19 cellular contexts compared by ENCODE assay signal in the genomic region with DNA sequence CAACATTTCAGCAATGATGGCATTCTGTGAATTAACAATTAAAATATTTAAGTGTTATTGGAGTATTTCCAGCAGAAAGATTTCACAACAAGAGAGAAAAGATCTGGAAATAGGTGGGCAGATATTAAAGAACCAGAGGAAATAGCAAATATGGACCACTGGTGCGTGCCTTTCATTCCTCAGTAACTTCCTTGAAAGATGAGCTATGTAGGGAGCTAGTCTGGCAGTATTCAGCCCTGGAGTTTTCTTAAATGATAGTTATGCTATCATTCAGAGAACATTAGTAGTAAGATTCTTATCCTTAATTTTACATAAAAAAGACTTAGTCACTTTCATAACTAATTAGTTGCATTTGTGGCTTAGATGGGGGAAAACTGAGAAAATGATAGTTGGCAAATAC. TPM values are rescaled to one million over a fixed set of nuclear protein-coding genes. Genes with fewer than 3 reads are reported as not detected.
DNase-seq lines count a peak whose midpoint lies in the region; ATAC-seq and TF ChIP-seq lines count a peak whose summit lies in the region.
"Had no signal": no experiment of that assay in that cellular context is flagged by ENCODE, and none has a peak within 500 bp of the region (broad histone marks: within the 10 kb centered on the region; RNA-seq: fewer than 3 reads in every experiment).

No MANE protein-coding gene starts in this region.

- peak overlapping the region; percentile 83 for H3K27ac Mint-ChIP-seq in activated T-helper 17 cell treated with anti-CD3 and anti-CD28 coated beads, Interleukin-2, amount 50 U/mL, for 72 hours
- H3K27ac Mint-ChIP-seq in activated CD8-positive, alpha-beta T cell treated with anti-CD3 and anti-CD28 coated beads for 36 hours: no peak overlapping the region
- H3K27ac Mint-ChIP-seq: activated naive CD8-positive, alpha-beta T cell treated with anti-CD3 and anti-CD28 coated beads, Interleukin-2, amount 50 U/mL, for 24 hours; naive thymus-derived CD4-positive, alpha-beta T cell; stimulated activated effector memory CD8-positive, alpha-beta T cell treated with anti-CD3 and anti-CD28 coated beads, Interleukin-12 subunit alpha, Interleukin-12 subunit beta, amount 100 ng/mL, for 72 hours; T-cell had no signal

- H3K36me3 Mint-ChIP-seq in activated T-helper 17 cell treated with anti-CD3 and anti-CD28 coated beads, Interleukin-2, amount 50 U/mL, for 72 hours (ENCODE audit: low read depth): no peaks in the 10 kb centered on the region
- no peaks in the 10 kb centered on the region for H3K36me3 Mint-ChIP-seq in activated CD8-positive, alpha-beta T cell treated with anti-CD3 and anti-CD28 coated beads for 36 hours (ENCODE audit: low read depth)
- H3K36me3 Mint-ChIP-seq: stimulated activated effector memory CD8-positive, alpha-beta T cell treated with anti-CD3 and anti-CD28 coated beads, Interleukin-12 subunit alpha, Interleukin-12 subunit beta, amount 100 ng/mL, for 72 hours had no signal

- ATAC-seq in activated T-helper 17 cell treated with anti-CD3 and anti-CD28 coated beads, Interleukin-2, amount 50 U/mL, for 72 hours (replicated peaks): no peak
- no peak for ATAC-seq in activated CD8-positive, alpha-beta T cell treated with anti-CD3 and anti-CD28 coated beads for 36 hours
- ATAC-seq: activated naive CD8-positive, alpha-beta T cell treated with anti-CD3 and anti-CD28 coated beads, Interleukin-2, amount 50 U/mL, for 24 hours; gastrocnemius medialis; naive thymus-derived CD4-positive, alpha-beta T cell; sciatic nerve; T-cell had no signal

- peak overlapping the region; percentile 25 for H3K4me2 ChIP-seq in skeletal muscle satellite cell (ENCODE audit: low read length)

- H3K36me3 ChIP-seq in skeletal muscle satellite cell (ENCODE audit: insufficient read depth, low read length): no peaks in the 10 kb centered on the region
- H3K36me3 ChIP-seq: BE2C, gastrocnemius medialis had no signal

- H3K4me1 ChIP-seq in skeletal muscle satellite cell (ENCODE audit: control insufficient read depth, insufficient read depth, low read length): peaks cover 14% of the 10 kb centered on the region
- H3K4me1 ChIP-seq: BE2C, testis had no signal

- TF ChIP-seq CTCF in fibroblast of pulmonary artery (IDR thresholded peaks at IDR 0.05; ENCODE audit: low read length, missing control alignments): no peak
- no peak for TF ChIP-seq CTCF in activated CD8-positive, alpha-beta T cell treated with anti-CD3 and anti-CD28 coated beads for 36 hours (IDR thresholded peaks at IDR 0.05)

- H3K4me3 Mint-ChIP-seq in activated T-helper 17 cell treated with anti-CD3 and anti-CD28 coated beads, Interleukin-2, amount 50 U/mL, for 72 hours: no peak overlapping the region
- H3K4me3 Mint-ChIP-seq in activated CD8-positive, alpha-beta T cell treated with anti-CD3 and anti-CD28 coated beads for 36 hours: no peak overlapping the region
- H3K4me3 Mint-ChIP-seq: activated naive CD8-positive, alpha-beta T cell treated with anti-CD3 and anti-CD28 coated beads, Interleukin-2, amount 50 U/mL, for 24 hours; naive thymus-derived CD4-positive, alpha-beta T cell; stimulated activated effector memory CD8-positive, alpha-beta T cell treated with anti-CD3 and anti-CD28 coated beads, Interleukin-12 subunit alpha, Interleukin-12 subunit beta, amount 100 ng/mL, for 72 hours; T-cell had no signal

- H3K4me3 ChIP-seq in fibroblast of pulmonary artery (replicated peaks; ENCODE audit: low read depth, low read length): no peak overlapping the region
- no peak overlapping the region for H3K4me3 ChIP-seq in skeletal muscle satellite cell (ENCODE audit: low read length)
- H3K4me3 ChIP-seq: gastrocnemius medialis, testis had no signal

- H3K4me1 Mint-ChIP-seq in activated T-helper 17 cell treated with anti-CD3 and anti-CD28 coated beads, Interleukin-2, amount 50 U/mL, for 72 hours: peaks cover 18% of the 10 kb centered on the region
- H3K4me1 Mint-ChIP-seq in activated CD8-positive, alpha-beta T cell treated with anti-CD3 and anti-CD28 coated beads for 36 hours (ENCODE audit: low read depth): peaks cover 3% of the 10 kb centered on the region
- H3K4me1 Mint-ChIP-seq: naive thymus-derived CD4-positive, alpha-beta T cell; T-cell had no signal

- peak; percentile 54 for DNase-seq in GM03348 (ENCODE audit: low spot score)
- DNase-seq in fibroblast of pulmonary artery (ENCODE audit: low read depth): peak; percentile 21
- no peak for DNase-seq in SHP77 (lab: John Stamatoyannopoulos, UW)
- DNase-seq in activated CD8-positive, alpha-beta T cell treated with anti-CD3 and anti-CD28 coated beads for 36 hours: no peak
- DNase-seq in central memory CD4-positive, alpha-beta T cell: no peak
- DNase-seq: gastrocnemius medialis; kidney; naive thymus-derived CD4-positive, alpha-beta T cell; NCI-H1417; NCI-H510A treated with DMSO at 0.1 percent for 48 hours; Right ventricle myocardium superior; T-cell; testis had no signal

- no peaks in the 10 kb centered on the region for H3K9me3 ChIP-seq in skeletal muscle satellite cell (replicated peaks; ENCODE audit: low read length)
- H3K9me3 ChIP-seq: BE2C, gastrocnemius medialis, testis had no signal

- intact Hi-C loops in activated CD8-positive, alpha-beta T cell treated with anti-CD3 and anti-CD28 coated beads for 36 hours (cut with micrococcal nuclease): no loop called here

- no peak overlapping the region for H3K9ac ChIP-seq in skeletal muscle satellite cell (ENCODE audit: low read depth, low read length)

- CTCF ChIA-PET in activated CD8-positive, alpha-beta T cell treated with anti-CD3 and anti-CD28 coated beads for 36 hours (lab: Charles Lee): interaction anchor here (0.6 kb wide), 1 partner anchor 183 kb away, joined by 3 read pairs; no protein-coding TSS in a partner anchor

- peaks cover 10% of the 10 kb centered on the region for H3K9me3 Mint-ChIP-seq in activated T-helper 17 cell treated with anti-CD3 and anti-CD28 coated beads, Interleukin-2, amount 50 U/mL, for 72 hours
- H3K9me3 Mint-ChIP-seq in activated CD8-positive, alpha-beta T cell treated with anti-CD3 and anti-CD28 coated beads for 36 hours: peaks cover 9% of the 10 kb centered on the region

- H3K27me3 Mint-ChIP-seq in activated T-helper 17 cell treated with anti-CD3 and anti-CD28 coated beads, Interleukin-2, amount 50 U/mL, for 72 hours: no peaks in the 10 kb centered on the region
- peaks cover 3% of the 10 kb centered on the region for H3K27me3 Mint-ChIP-seq in activated CD8-positive, alpha-beta T cell treated with anti-CD3 and anti-CD28 coated beads for 36 hours

- no peaks in the 10 kb centered on the region for H3K27me3 ChIP-seq in skeletal muscle satellite cell (ENCODE audit: control insufficient read depth, insufficient read depth, low read length)
- H3K27me3 ChIP-seq: BE2C, gastrocnemius medialis, testis had no signal

- POLR2A ChIA-PET in activated CD8-positive, alpha-beta T cell treated with anti-CD3 and anti-CD28 coated beads for 36 hours (lab: Charles Lee): no interaction called here

RNA-seq across cellular contexts. Expression of a gene that starts 41.5 kb away (rescaled TPM):
- total RNA-seq in activated T-helper 17 cell treated with anti-CD3 and anti-CD28 coated beads, Interleukin-2, amount 50 U/mL, for 72 hours: 1 to 10 TPM; 1.4 to 1.7 TPM
- 3.9 and 5.3 TPM in 2 replicates for total RNA-seq in skeletal muscle satellite cell (2012; rRNA removed)
- under 1 TPM; 0.70 to 0.92 TPM for total RNA-seq in activated CD8-positive, alpha-beta T cell treated with anti-CD3 and anti-CD28 coated beads for 36 hours

Comparison
In these comparisons a context has a peak if more than half of its experiments do, and no peak if none do; other contexts are left out.
1. DNase-seq: peak in GM03348 (single experiment) and fibroblast of pulmonary artery (single experiment); none in SHP77 (0 of 2), activated CD8-positive, alpha-beta T cell treated with anti-CD3 and anti-CD28 coated beads for 36 hours (single experiment) and central memory CD4-positive, alpha-beta T cell (single experiment).